In the genomic region with DNA sequence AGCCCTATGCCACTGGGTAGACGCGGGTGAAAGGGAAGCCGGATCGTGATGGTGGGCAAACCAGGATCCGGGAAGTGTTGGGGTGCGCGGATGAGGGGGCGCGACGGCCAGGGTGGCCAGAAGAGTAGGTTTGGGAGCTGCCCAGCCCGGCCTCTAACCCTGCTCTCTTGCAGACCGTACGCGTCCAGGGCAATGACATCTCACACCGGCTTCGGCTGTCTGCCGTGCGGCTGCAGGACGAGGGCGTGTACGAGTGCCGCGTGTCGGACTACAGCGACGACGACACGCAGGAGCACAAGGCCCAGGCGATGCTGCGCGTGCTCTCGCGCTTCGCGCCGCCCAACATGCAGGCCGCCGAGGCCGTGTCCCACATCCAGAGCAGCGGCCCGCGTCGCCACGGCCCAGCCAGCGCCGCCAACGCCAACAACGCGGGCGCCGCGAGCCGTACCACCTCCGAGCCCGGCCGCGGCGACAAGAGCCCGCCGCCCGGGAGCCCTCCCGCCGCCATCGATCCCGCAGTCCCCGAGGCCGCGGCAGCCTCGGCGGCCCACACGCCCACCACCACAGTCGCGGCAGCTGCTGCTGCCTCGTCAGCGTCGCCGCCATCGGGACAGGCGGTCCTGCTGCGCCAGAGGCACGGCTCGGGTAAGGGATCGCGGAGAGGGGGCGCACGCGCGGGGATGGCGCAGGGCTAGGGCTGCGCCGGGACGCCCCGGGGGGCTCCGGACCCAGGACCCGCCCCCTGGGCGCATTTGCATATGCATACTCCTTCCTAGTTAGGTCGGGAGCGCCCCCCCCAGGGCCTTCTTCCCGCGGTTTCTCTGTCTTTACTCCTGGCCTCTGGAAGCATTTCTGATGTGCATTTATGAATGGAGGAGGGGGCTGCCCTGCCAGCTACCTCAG, we compare ENCODE assay signal across 1 cellular context.
A peak's percentile ranks its signal among the peaks of the same experiment; 100 is the strongest.
TF ChIP-seq lines count a peak whose summit lies in the region.

No MANE protein-coding gene starts in this region.

TF ChIP-seq in WTC11, 78 proteins besides CTCF, POLR2A, EP300 and RAD21 (continued from another document):
- TF ChIP-seq, protein P1, sequence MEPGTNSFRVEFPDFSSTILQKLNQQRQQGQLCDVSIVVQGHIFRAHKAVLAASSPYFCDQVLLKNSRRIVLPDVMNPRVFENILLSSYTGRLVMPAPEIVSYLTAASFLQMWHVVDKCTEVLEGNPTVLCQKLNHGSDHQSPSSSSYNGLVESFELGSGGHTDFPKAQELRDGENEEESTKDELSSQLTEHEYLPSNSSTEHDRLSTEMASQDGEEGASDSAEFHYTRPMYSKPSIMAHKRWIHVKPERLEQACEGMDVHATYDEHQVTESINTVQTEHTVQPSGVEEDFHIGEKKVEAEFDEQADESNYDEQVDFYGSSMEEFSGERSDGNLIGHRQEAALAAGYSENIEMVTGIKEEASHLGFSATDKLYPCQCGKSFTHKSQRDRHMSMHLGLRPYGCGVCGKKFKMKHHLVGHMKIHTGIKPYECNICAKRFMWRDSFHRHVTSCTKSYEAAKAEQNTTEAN (CRISPR knock-in tag; IDR thresholded peaks at IDR 0.05): peak; percentile 97
- TF ChIP-seq ZNF138 (CRISPR knock-in tag; conservative IDR thresholded peaks at IDR 0.05) (peak; percentile 94; the same call in 1 of the 2 replicates), TEAD4 (CRISPR knock-in tag; IDR thresholded peaks at IDR 0.05) (peak; percentile 99), ZBTB21 (CRISPR knock-in tag; IDR thresholded peaks at IDR 0.05; ENCODE audit: borderline replicate concordance) (peak; percentile 75; the same call in 1 of the 2 replicates), ZNF219 (CRISPR knock-in tag; IDR thresholded peaks at IDR 0.05; ENCODE audit: borderline replicate concordance) (peak; percentile 98), ETV6 (CRISPR knock-in tag; IDR thresholded peaks at IDR 0.05) (peak; percentile 83; the same call in 1 of the 2 replicates), ELF4 (CRISPR knock-in tag; IDR thresholded peaks at IDR 0.05; ENCODE audit: low read depth) (peak; percentile 80; the same call in 1 of the 2 replicates), NFYB (CRISPR knock-in tag; conservative IDR thresholded peaks at IDR 0.05; ENCODE audit: low read depth) (peak; percentile 64), SMAD4 (CRISPR knock-in tag; IDR thresholded peaks at IDR 0.05) (peak; percentile 98), ATF1 (CRISPR knock-in tag; IDR thresholded peaks at IDR 0.05) (peak; percentile 81; the same call in 1 of the 2 replicates), TEAD1 (CRISPR knock-in tag; IDR thresholded peaks at IDR 0.05) (peak; percentile 98), CREB1 (CRISPR knock-in tag; IDR thresholded peaks at IDR 0.05) (peak; percentile 89; the same call in 1 of the 2 replicates), ESRRA (CRISPR knock-in tag; IDR thresholded peaks at IDR 0.05; ENCODE audit: borderline replicate concordance) (peak; percentile 93; the same call in 1 of the 2 replicates), FOXP1 (CRISPR knock-in tag; IDR thresholded peaks at IDR 0.05; ENCODE audit: borderline replicate concordance) (peak; percentile 99)
- TF ChIP-seq, protein P2, sequence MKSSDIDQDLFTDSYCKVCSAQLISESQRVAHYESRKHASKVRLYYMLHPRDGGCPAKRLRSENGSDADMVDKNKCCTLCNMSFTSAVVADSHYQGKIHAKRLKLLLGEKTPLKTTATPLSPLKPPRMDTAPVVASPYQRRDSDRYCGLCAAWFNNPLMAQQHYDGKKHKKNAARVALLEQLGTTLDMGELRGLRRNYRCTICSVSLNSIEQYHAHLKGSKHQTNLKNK (CRISPR knock-in tag; IDR thresholded peaks at IDR 0.05): no peak
- TF ChIP-seq, protein P3, sequence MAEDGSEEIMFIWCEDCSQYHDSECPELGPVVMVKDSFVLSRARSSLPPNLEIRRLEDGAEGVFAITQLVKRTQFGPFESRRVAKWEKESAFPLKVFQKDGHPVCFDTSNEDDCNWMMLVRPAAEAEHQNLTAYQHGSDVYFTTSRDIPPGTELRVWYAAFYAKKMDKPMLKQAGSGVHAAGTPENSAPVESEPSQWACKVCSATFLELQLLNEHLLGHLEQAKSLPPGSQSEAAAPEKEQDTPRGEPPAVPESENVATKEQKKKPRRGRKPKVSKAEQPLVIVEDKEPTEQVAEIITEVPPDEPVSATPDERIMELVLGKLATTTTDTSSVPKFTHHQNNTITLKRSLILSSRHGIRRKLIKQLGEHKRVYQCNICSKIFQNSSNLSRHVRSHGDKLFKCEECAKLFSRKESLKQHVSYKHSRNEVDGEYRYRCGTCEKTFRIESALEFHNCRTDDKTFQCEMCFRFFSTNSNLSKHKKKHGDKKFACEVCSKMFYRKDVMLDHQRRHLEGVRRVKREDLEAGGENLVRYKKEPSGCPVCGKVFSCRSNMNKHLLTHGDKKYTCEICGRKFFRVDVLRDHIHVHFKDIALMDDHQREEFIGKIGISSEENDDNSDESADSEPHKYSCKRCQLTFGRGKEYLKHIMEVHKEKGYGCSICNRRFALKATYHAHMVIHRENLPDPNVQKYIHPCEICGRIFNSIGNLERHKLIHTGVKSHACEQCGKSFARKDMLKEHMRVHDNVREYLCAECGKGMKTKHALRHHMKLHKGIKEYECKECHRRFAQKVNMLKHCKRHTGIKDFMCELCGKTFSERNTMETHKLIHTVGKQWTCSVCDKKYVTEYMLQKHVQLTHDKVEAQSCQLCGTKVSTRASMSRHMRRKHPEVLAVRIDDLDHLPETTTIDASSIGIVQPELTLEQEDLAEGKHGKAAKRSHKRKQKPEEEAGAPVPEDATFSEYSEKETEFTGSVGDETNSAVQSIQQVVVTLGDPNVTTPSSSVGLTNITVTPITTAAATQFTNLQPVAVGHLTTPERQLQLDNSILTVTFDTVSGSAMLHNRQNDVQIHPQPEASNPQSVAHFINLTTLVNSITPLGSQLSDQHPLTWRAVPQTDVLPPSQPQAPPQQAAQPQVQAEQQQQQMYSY (CRISPR knock-in tag; IDR thresholded peaks at IDR 0.05): peak; percentile 81
- TF ChIP-seq, protein P4, sequence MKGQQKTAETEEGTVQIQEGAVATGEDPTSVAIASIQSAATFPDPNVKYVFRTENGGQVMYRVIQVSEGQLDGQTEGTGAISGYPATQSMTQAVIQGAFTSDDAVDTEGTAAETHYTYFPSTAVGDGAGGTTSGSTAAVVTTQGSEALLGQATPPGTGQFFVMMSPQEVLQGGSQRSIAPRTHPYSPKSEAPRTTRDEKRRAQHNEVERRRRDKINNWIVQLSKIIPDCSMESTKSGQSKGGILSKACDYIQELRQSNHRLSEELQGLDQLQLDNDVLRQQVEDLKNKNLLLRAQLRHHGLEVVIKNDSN (CRISPR knock-in tag; IDR thresholded peaks at IDR 0.05): peak; percentile 83
- TF ChIP-seq, protein P5, sequence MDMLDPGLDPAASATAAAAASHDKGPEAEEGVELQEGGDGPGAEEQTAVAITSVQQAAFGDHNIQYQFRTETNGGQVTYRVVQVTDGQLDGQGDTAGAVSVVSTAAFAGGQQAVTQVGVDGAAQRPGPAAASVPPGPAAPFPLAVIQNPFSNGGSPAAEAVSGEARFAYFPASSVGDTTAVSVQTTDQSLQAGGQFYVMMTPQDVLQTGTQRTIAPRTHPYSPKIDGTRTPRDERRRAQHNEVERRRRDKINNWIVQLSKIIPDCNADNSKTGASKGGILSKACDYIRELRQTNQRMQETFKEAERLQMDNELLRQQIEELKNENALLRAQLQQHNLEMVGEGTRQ (CRISPR knock-in tag; IDR thresholded peaks at IDR 0.05): 0 out of 2 replicates have a peak, but pooled peaks have one; percentile 35
